ENCODE assay signal across 1 cellular context in the genomic region with DNA sequence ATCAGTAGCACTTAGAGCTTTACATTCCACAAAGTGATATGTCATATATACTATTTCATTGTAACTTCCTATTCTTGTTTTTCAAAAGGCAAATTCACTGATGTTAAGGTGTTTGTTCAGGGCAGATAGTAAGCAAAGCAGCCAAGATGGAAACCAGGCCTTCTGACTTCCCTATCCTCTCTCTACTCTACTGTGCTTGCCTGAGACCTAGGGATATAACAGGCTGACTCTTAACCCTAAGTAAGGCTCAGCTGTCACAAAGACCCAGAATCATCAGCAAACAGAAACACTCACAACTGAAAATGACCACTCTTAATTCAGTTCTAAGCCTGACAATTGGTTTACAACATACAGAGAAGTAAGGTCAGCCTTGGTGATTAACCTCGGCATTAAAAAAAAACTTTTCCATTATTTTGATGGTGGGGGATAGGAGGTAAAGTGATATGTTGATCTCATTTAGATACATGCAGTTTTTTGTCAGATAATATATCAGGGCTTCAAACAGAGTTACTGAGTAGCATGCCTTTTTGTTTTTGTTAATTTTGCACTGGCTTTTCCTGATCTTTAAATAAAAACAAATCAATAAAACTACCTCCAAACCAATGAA.
TF ChIP-seq lines count a peak whose summit lies in the region.

No MANE protein-coding gene starts in this region.

TF ChIP-seq in IMR-90, 13 proteins besides CTCF, POLR2A, EP300 and RAD21:
- TF ChIP-seq RCOR1 (IDR thresholded peaks at IDR 0.05; ENCODE audit: insufficient replicate concordance, low read length) (no peak), FOS (IDR thresholded peaks at IDR 0.05; ENCODE audit: low read depth, low read length) (no peak), CEBPB (IDR thresholded peaks at IDR 0.05; ENCODE audit: low read depth, low read length) (no peak), BHLHE40 (IDR thresholded peaks at IDR 0.05; ENCODE audit: low read depth, low read length) (no peak), ELK1 (IDR thresholded peaks at IDR 0.05; ENCODE audit: borderline replicate concordance, low read depth, low read length) (no peak), MXI1 (IDR thresholded peaks at IDR 0.05; ENCODE audit: borderline replicate concordance, low read depth, low read length) (no peak), MAFK (IDR thresholded peaks at IDR 0.05; ENCODE audit: low read depth, low read length) (no peak), CHD1 (IDR thresholded peaks at IDR 0.05; ENCODE audit: low read depth, low read length) (no peak), MAZ (IDR thresholded peaks at IDR 0.05; ENCODE audit: borderline replicate concordance, low read depth, low read length) (no peak), RFX5 (IDR thresholded peaks at IDR 0.05; ENCODE audit: low read depth, low read length) (no peak), SMC3 (IDR thresholded peaks at IDR 0.05; ENCODE audit: low read depth, low read length) (no peak), NFE2L2 (IDR thresholded peaks at IDR 0.05; ENCODE audit: low read depth, low read length) (no peak)
- TF ChIP-seq, protein P1, sequence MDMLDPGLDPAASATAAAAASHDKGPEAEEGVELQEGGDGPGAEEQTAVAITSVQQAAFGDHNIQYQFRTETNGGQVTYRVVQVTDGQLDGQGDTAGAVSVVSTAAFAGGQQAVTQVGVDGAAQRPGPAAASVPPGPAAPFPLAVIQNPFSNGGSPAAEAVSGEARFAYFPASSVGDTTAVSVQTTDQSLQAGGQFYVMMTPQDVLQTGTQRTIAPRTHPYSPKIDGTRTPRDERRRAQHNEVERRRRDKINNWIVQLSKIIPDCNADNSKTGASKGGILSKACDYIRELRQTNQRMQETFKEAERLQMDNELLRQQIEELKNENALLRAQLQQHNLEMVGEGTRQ (IDR thresholded peaks at IDR 0.05; ENCODE audit: low read depth, low read length), result no peak
